ENCODE assay signal across 8 cellular contexts in genomic region chr2:46942143-46942526, GRCh38. TPM values are rescaled to one million over a fixed set of nuclear protein-coding genes. Genes with fewer than 3 reads are reported as not detected.
DNase-seq lines count a peak whose midpoint lies in the region; ATAC-seq and TF ChIP-seq lines count a peak whose summit lies in the region.

No MANE protein-coding gene starts in this region.

- peak overlapping the region; percentile 34 to 94 (median 88); a peak in 21 of 22 replicates for H3K27ac ChIP-seq in BLaER1 treated with 17β-estradiol and CSF1 and Interleukin-3, amounts not matched to agents 10 nM and 100 nM
- peak overlapping the region; percentile 94 for H3K27ac ChIP-seq in naive thymus-derived CD4-positive, alpha-beta T cell (ENCODE audit: low read depth, low read length)

- peak overlapping the region; percentile 90 for H3K4me3 Mint-ChIP-seq in activated CD8-positive, alpha-beta T cell treated with anti-CD3 and anti-CD28 coated beads for 36 hours
- peak overlapping the region; percentile 90 to 100 (median 98) for H3K4me3 Mint-ChIP-seq in naive thymus-derived CD4-positive, alpha-beta T cell

- peaks cover 0 to 41% (median 5%) of the 10 kb centered on the region in 11 experiments; a peak in 9 of 22 replicates for H4K20me1 ChIP-seq in BLaER1 treated with 17β-estradiol and CSF1 and Interleukin-3, amounts not matched to agents 10 nM and 100 nM

- peak overlapping the region; percentile 78 to 98 (median 94) for H3K4me3 ChIP-seq in BLaER1 treated with 17β-estradiol and CSF1 and Interleukin-3, amounts not matched to agents 10 nM and 100 nM
- H3K4me3 ChIP-seq in Jurkat, Clone E6-1 (ENCODE audit: low read length) = peak overlapping the region; percentile 81
- H3K4me3 ChIP-seq in endocrine pancreas (ENCODE audit: control insufficient read depth, insufficient read depth, low read length) = peak overlapping the region; percentile 63
- H3K4me3 ChIP-seq in naive thymus-derived CD4-positive, alpha-beta T cell (ENCODE audit: low read length) = peak overlapping the region; percentile 93

- peak overlapping the region; percentile 99 for H3K27ac Mint-ChIP-seq in activated CD8-positive, alpha-beta T cell treated with anti-CD3 and anti-CD28 coated beads for 36 hours
- peak overlapping the region; percentile 89 to 99 (median 97) for H3K27ac Mint-ChIP-seq in naive thymus-derived CD4-positive, alpha-beta T cell

- H3K9me3 ChIP-seq in BLaER1 treated with 17β-estradiol and CSF1 and Interleukin-3, amounts not matched to agents 10 nM and 100 nM (replicated peaks in 1 of 11) = no peaks in the 10 kb centered on the region
- no peaks in the 10 kb centered on the region for H3K9me3 ChIP-seq in endocrine pancreas (ENCODE audit: control insufficient read depth, low read length)
- no peaks in the 10 kb centered on the region for H3K9me3 ChIP-seq in naive thymus-derived CD4-positive, alpha-beta T cell (ENCODE audit: control insufficient read depth in 2 of 3, low read length in 3 of 3)

- no peaks in the 10 kb centered on the region for H3K27me3 ChIP-seq in BLaER1 treated with 17β-estradiol and CSF1 and Interleukin-3, amounts not matched to agents 10 nM and 100 nM
- H3K27me3 ChIP-seq in endocrine pancreas (ENCODE audit: control insufficient read depth, insufficient read depth, low read length) = no peaks in the 10 kb centered on the region
- H3K27me3 ChIP-seq in naive thymus-derived CD4-positive, alpha-beta T cell (ENCODE audit: control insufficient read depth in 2 of 2, insufficient read depth in 2 of 2, low read length in 2 of 2) = no peaks in the 10 kb centered on the region

- peak overlapping the region; percentile 85 to 99 (median 95) for H3K4me2 ChIP-seq in BLaER1 treated with 17β-estradiol and CSF1 and Interleukin-3, amounts not matched to agents 10 nM and 100 nM

- TF ChIP-seq CTCF in activated CD8-positive, alpha-beta T cell treated with anti-CD3 and anti-CD28 coated beads for 36 hours (IDR thresholded peaks at IDR 0.05) = no peak

- H3K27me3 Mint-ChIP-seq in activated CD8-positive, alpha-beta T cell treated with anti-CD3 and anti-CD28 coated beads for 36 hours = no peaks in the 10 kb centered on the region
- no peaks in the 10 kb centered on the region for H3K27me3 Mint-ChIP-seq in naive thymus-derived CD4-positive, alpha-beta T cell

- peaks cover 27% of the 10 kb centered on the region for H3K36me3 Mint-ChIP-seq in activated CD8-positive, alpha-beta T cell treated with anti-CD3 and anti-CD28 coated beads for 36 hours (ENCODE audit: low read depth)
- peaks cover 0 to 27% (median 4%) of the 10 kb centered on the region in 5 donors for H3K36me3 Mint-ChIP-seq in naive thymus-derived CD4-positive, alpha-beta T cell

- H3K4me1 ChIP-seq in BLaER1 treated with 17β-estradiol and CSF1 and Interleukin-3, amounts not matched to agents 10 nM and 100 nM = peaks cover 57 to 71% (median 66%) of the 10 kb centered on the region in 10 experiments
- no peaks in the 10 kb centered on the region for H3K4me1 ChIP-seq in endocrine pancreas (ENCODE audit: control insufficient read depth, insufficient read depth, low read length)
- H3K4me1 ChIP-seq in naive thymus-derived CD4-positive, alpha-beta T cell (ENCODE audit: control insufficient read depth in 2 of 2, insufficient read depth in 2 of 2, low read length in 2 of 2) = peaks cover 22 to 43% of the 10 kb centered on the region in 2 donors

- DNase-seq in Jurkat, Clone E6-1 (ENCODE audit: low read depth, low spot score) = no peak
- DNase-seq in activated CD8-positive, alpha-beta T cell treated with anti-CD3 and anti-CD28 coated beads for 36 hours = peak; percentile 84
- DNase-seq in naive thymus-derived CD4-positive, alpha-beta T cell = peak; percentile 53 to 79 (median 56)
- peak; percentile 77 for DNase-seq in stimulated activated naive CD8-positive, alpha-beta T cell treated with anti-CD3 and anti-CD28 coated beads, Interleukin-15, Interleukin-2, amounts not matched to agents 100 U/mL and 50 U/mL, for 24 hours
- DNase-seq in LoVo (ENCODE audit: low spot score) = no peak

- H3K4me1 Mint-ChIP-seq in activated CD8-positive, alpha-beta T cell treated with anti-CD3 and anti-CD28 coated beads for 36 hours (ENCODE audit: low read depth) = peaks cover 53% of the 10 kb centered on the region
- H3K4me1 Mint-ChIP-seq in naive thymus-derived CD4-positive, alpha-beta T cell = peaks cover 24 to 73% (median 64%) of the 10 kb centered on the region in 7 donors

- H3K9me3 Mint-ChIP-seq in activated CD8-positive, alpha-beta T cell treated with anti-CD3 and anti-CD28 coated beads for 36 hours = no peaks in the 10 kb centered on the region
- no peaks in the 10 kb centered on the region for H3K9me3 Mint-ChIP-seq in naive thymus-derived CD4-positive, alpha-beta T cell

- intact Hi-C loops in activated CD8-positive, alpha-beta T cell treated with anti-CD3 and anti-CD28 coated beads for 36 hours (cut with micrococcal nuclease) = loop anchor here (2.0 kb wide), 2 partner anchors 25 to 37 kb away; no protein-coding TSS in a partner anchor
- intact Hi-C loops in naive thymus-derived CD4-positive, alpha-beta T cell (cut with micrococcal nuclease) = loop anchor here in 1 of 2 donors (1.0 to 2.0 kb wide), 3 partner anchors 26 to 1291 kb away; partner anchors contain the start of genes MSH6 and PRKCE

- peaks cover 0 to 26% (median 6%) of the 10 kb centered on the region in 11 experiments; a peak in 9 of 22 replicates for H3K36me3 ChIP-seq in BLaER1 treated with 17β-estradiol and CSF1 and Interleukin-3, amounts not matched to agents 10 nM and 100 nM
- H3K36me3 ChIP-seq in endocrine pancreas (ENCODE audit: control insufficient read depth, insufficient read depth, low read length) = no peaks in the 10 kb centered on the region
- peaks cover 0 to 6% (median 0%) of the 10 kb centered on the region in 3 experiments for H3K36me3 ChIP-seq in naive thymus-derived CD4-positive, alpha-beta T cell (ENCODE audit: control insufficient read depth in 2 of 3, insufficient read depth in 3 of 3, low read length in 3 of 3)

- ATAC-seq in GM21360 (IDR thresholded peaks at IDR 0.05; ENCODE audit: unreplicated experiment) = peak; percentile 28
- ATAC-seq in activated CD8-positive, alpha-beta T cell treated with anti-CD3 and anti-CD28 coated beads for 36 hours = peak; percentile 41
- ATAC-seq in naive thymus-derived CD4-positive, alpha-beta T cell = peak; percentile 68
- ATAC-seq in stimulated activated naive CD8-positive, alpha-beta T cell treated with anti-CD3 and anti-CD28 coated beads, Interleukin-15, Interleukin-2, amounts not matched to agents 100 U/mL and 50 U/mL, for 24 hours = peak; percentile 62

- peak overlapping the region; percentile 87 to 92 (median 90) for H3K9ac ChIP-seq in BLaER1 treated with 17β-estradiol and CSF1 and Interleukin-3, amounts not matched to agents 10 nM and 100 nM
- peak overlapping the region; percentile 61 for H3K9ac ChIP-seq in endocrine pancreas (ENCODE audit: control insufficient read depth, insufficient read depth, low read length)

- CTCF ChIA-PET in activated CD8-positive, alpha-beta T cell treated with anti-CD3 and anti-CD28 coated beads for 36 hours (lab: Charles Lee) = interaction anchor here (1.0 to 1.3 kb wide), 2 partner anchors 20 to 231 kb away, joined by 3 read pairs; no protein-coding TSS in a partner anchor
- CTCF ChIA-PET in naive thymus-derived CD4-positive, alpha-beta T cell (lab: Charles Lee) = interaction anchor here (0.6 kb wide), 1 partner anchor 285 kb away, joined by 3 read pairs; no protein-coding TSS in a partner anchor

- POLR2A ChIA-PET in activated CD8-positive, alpha-beta T cell treated with anti-CD3 and anti-CD28 coated beads for 36 hours (lab: Charles Lee) = interaction anchor here (0.7 to 1.2 kb wide), 2 partner anchors 17 to 230 kb away, joined by 3 to 4 read pairs; no protein-coding TSS in a partner anchor
- POLR2A ChIA-PET in naive thymus-derived CD4-positive, alpha-beta T cell (lab: Charles Lee) = interaction anchor here (0.7 to 1.7 kb wide), 2 partner anchors 30 to 39 kb away, joined by 6 read pairs; no protein-coding TSS in a partner anchor

RNA-seq across cellular contexts. Expression of gene TTC7A, which starts 1.1 kb away (rescaled TPM):
- polyA plus RNA-seq in Jurkat, Clone E6-1 (2012; ENCODE audit: insufficient read depth, insufficient read length) = 13.0 TPM
- 10 to 100 TPM; 51.6 to 54.7 TPM for total RNA-seq in activated CD8-positive, alpha-beta T cell treated with anti-CD3 and anti-CD28 coated beads for 36 hours
- 10 to 100 TPM; 35.6 to 93.5 (median 43.6) TPM for total RNA-seq in naive thymus-derived CD4-positive, alpha-beta T cell
- polyA plus RNA-seq in naive thymus-derived CD4-positive, alpha-beta T cell = 10 to 100 TPM in 1 of 2 donors, 1 to 10 TPM in 1; 6.7 to 13.9 TPM

RNA-seq across cellular contexts. Expression of gene MCFD2, which starts 26.5 kb away (rescaled TPM):
- polyA plus RNA-seq in Jurkat, Clone E6-1 (2012; ENCODE audit: insufficient read depth, insufficient read length) = 18.3 TPM
- 10 to 100 TPM; 27.7 to 31.8 TPM for total RNA-seq in activated CD8-positive, alpha-beta T cell treated with anti-CD3 and anti-CD28 coated beads for 36 hours
- 10 to 100 TPM; 28.4 to 50.4 (median 47.6) TPM for total RNA-seq in naive thymus-derived CD4-positive, alpha-beta T cell
- 10 to 100 TPM; 28.8 to 32.2 TPM for polyA plus RNA-seq in naive thymus-derived CD4-positive, alpha-beta T cell

Comparison
In these comparisons a context has a peak if more than half of its experiments do, and no peak if none do; other contexts are left out.
1. DNase-seq: peak in activated CD8-positive, alpha-beta T cell treated with anti-CD3 and anti-CD28 coated beads for 36 hours (single experiment), naive thymus-derived CD4-positive, alpha-beta T cell (9 of 9) and stimulated activated naive CD8-positive, alpha-beta T cell treated with anti-CD3 and anti-CD28 coated beads, Interleukin-15, Interleukin-2, amounts not matched to agents 100 U/mL and 50 U/mL, for 24 hours (single experiment); none in Jurkat, Clone E6-1 (single experiment) and LoVo (single experiment).
2. Peak in every context shown above with its lines, with median percentiles within 50 percentile points of each other: H3K4me3 ChIP-seq and ATAC-seq.